Comparison of ENCODE assay signal across 25 cellular contexts in genomic region chr21:41499920-41500319, GRCh38. TPM values are rescaled to one million over a fixed set of nuclear protein-coding genes. Genes with fewer than 3 reads are reported as not detected.
"Had no signal": no experiment of that assay in that cellular context is flagged by ENCODE, and none has a peak within 500 bp of the region (broad histone marks: within the 10 kb centered on the region; RNA-seq: fewer than 3 reads in every experiment).

No MANE protein-coding gene starts in this region.

- DNase-seq: activated CD4-positive, alpha-beta T cell treated with anti-CD3 and anti-CD28 coated beads, Interleukin-2, amount 50 U/mL, for 1 hour; activated CD4-positive, CD25-positive, alpha-beta regulatory T cell treated with anti-CD3 and anti-CD28 coated beads, Interleukin-2, amount 50 U/mL, for 72 hours; activated CD8-positive, alpha-beta memory T cell treated with anti-CD3 and anti-CD28 coated beads, Interleukin-2, amount 50 U/mL, for 4 hours; activated effector memory CD4-positive, alpha-beta T cell treated with Interleukin-2 at 50 U/mL for 16 hours; activated naive CD4-positive, alpha-beta T cell treated with anti-CD3 and anti-CD28 coated beads, Interleukin-2, amount 10 ng/mL, durations not matched to agents 7 days and 5 days; activated naive CD8-positive, alpha-beta T cell treated with anti-CD3 and anti-CD28 coated beads, Interleukin-2, amount 50 U/mL, for 24 hours; activated T-cell treated with anti-CD3 and anti-CD28 coated beads, Interleukin-2, amount 50 U/mL, for 4 hours; effector memory CD4-positive, alpha-beta T cell; foreskin fibroblast; glutamatergic neuron; left lung; mammary epithelial cell; midbrain; naive B cell; stimulated activated CD4-positive, alpha-beta T cell treated with anti-CD3 and anti-CD28 coated beads, Interleukin-4, amount 100 ng/mL, for 24 hours; T-helper 1 cell; T1000; testis had no signal

- H3K9me3 ChIP-seq: ascending aorta, left lung, testis had no signal

- H3K4me3 ChIP-seq: ascending aorta, left lung, testis had no signal

- H3K4me1 ChIP-seq: ascending aorta, testis had no signal

- H3K36me3 ChIP-seq: ascending aorta, left lung had no signal

- ATAC-seq: activated naive CD8-positive, alpha-beta T cell treated with anti-CD3 and anti-CD28 coated beads, Interleukin-2, amount 50 U/mL, for 24 hours; activated T-cell treated with anti-CD3 and anti-CD28 coated beads, Interleukin-2, amount 50 U/mL, for 4 hours; left lung; sciatic nerve; SK-N-SH treated with all-trans-retinoic acid at 6 μM for 48 hours; stimulated activated effector memory CD8-positive, alpha-beta T cell treated with anti-CD3 and anti-CD28 coated beads, Interleukin-12 subunit alpha, Interleukin-12 subunit beta, amount 100 ng/mL, for 72 hours had no signal

- H3K27me3 ChIP-seq: ascending aorta, testis had no signal

- H3K27ac ChIP-seq: ascending aorta, left lung, testis had no signal

RNA-seq across cellular contexts. Expression of gene TMPRSS2, which starts 8.0 kb away (rescaled TPM):
- total RNA-seq: ascending aorta, neural crest cell, omental fat pad, pulmonary artery endothelial cell had no signal
